In the genomic region with DNA sequence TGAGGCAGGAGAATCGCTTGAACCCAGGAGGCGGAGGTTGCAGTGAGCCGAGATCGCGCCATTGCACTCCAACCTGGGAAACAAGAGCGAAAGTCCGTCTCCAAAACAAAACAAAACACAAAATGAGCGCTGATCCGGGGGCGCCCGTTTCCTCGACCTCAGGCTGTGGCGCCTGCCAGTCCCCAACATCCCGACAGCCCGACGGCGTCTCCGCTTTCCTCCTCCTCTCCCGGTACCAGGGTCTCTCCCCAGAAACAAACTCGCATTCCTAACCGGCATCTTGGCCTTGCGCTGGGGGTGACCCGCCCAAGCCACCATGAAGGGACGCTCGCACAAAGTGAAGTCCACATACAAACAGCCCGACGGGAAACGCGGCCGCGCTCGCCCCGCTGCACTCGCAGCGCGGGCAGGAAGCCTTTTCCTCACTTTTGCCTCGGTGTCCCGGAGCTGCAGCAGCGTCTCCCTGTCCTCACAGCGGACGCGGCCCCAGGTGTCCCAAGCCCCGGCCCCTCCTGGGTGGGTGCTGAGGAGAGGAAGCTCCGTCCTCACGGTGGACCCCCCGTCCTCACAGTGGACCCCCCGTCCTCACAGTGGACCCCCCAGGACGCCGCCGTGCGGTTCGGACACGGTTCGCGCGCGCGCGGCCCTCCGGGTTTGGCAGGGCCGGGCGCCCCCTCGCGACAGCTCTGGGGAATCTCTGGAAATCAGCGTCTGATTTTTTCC, we compare ENCODE assay signal across 8 cellular contexts. TPM values are rescaled to one million over a fixed set of nuclear protein-coding genes. Genes with fewer than 3 reads are reported as not detected.
DNase-seq lines count a peak whose midpoint lies in the region; ATAC-seq, FAIRE-seq and TF ChIP-seq lines count a peak whose summit lies in the region.
"Not testable (repeated sequence)": the region's sequence is repeated elsewhere in the genome, so short reads cannot be mapped to it uniquely, and the experiment has no call there.

No MANE protein-coding gene starts in this region.

- H4K20me1 ChIP-seq in PC-9 (ENCODE audit: insufficient read depth): not testable (repeated sequence)

- intact Hi-C loops in PC-9 (cut with micrococcal nuclease; ENCODE audit: unreplicated experiment): not testable (repeated sequence)

- H3K4me3 Mint-ChIP-seq in CD4-positive, CD25-positive, alpha-beta regulatory T cell: peak overlapping the region in 2 of 4 donors; percentile 72 to 77

- not testable (repeated sequence) for H3K27me3 ChIP-seq in CD4-positive, CD25-positive, alpha-beta regulatory T cell (ENCODE audit: control insufficient read depth, insufficient read depth, low read length); PC-9 (ENCODE audit: insufficient read depth, low read depth)

- not testable (repeated sequence) for H3K27ac Mint-ChIP-seq in CD4-positive, CD25-positive, alpha-beta regulatory T cell

- not testable (repeated sequence) for H2AFZ ChIP-seq in PC-9

- ATAC-seq in CD4-positive, CD25-positive, alpha-beta regulatory T cell (ENCODE audit: low read depth in 2 of 2): not testable (repeated sequence)
- peak; percentile 54 for ATAC-seq in omental fat pad (ENCODE audit: low FRiP score)

- H3K79me2 ChIP-seq in PC-9 (ENCODE audit: low read depth): not testable (repeated sequence)

- FAIRE-seq in HTR-8/SVneo (lab: Jason Lieb, UNC): not testable (repeated sequence)

- not testable (repeated sequence) for H3K9me3 Mint-ChIP-seq in CD4-positive, CD25-positive, alpha-beta regulatory T cell

- H3K36me3 Mint-ChIP-seq in CD4-positive, CD25-positive, alpha-beta regulatory T cell: not testable (repeated sequence)

- not testable (repeated sequence) for H3K36me3 ChIP-seq in CD4-positive, CD25-positive, alpha-beta regulatory T cell (ENCODE audit: control insufficient read depth, insufficient read depth, low read length); PC-9 (ENCODE audit: low read depth)

- not testable (repeated sequence) for BruUV-seq in PC-9 (replicated peaks; lab: Mats Ljungman, UMichigan)

- POLR2A ChIA-PET in PC-9 (lab: Charles Lee; ENCODE audit: unreplicated experiment): interaction anchor here (0.7 kb wide), 1 partner anchor 63 kb away, joined by 3 read pairs; no protein-coding TSS in a partner anchor

- H3K4me1 Mint-ChIP-seq in CD4-positive, CD25-positive, alpha-beta regulatory T cell: not testable (repeated sequence)

- peak; percentile 72 for TF ChIP-seq CTCF in PC-9 (conservative IDR thresholded peaks at IDR 0.05)
- not testable (repeated sequence) for TF ChIP-seq CTCF in omental fat pad (IDR thresholded peaks at IDR 0.05)

- not testable (repeated sequence) for H3K9me2 ChIP-seq in PC-9 (ENCODE audit: insufficient read depth)

- CTCF ChIA-PET in PC-9 (lab: Charles Lee): not testable (repeated sequence)

- not testable (repeated sequence) for H3K4me3 ChIP-seq in CD4-positive, CD25-positive, alpha-beta regulatory T cell (ENCODE audit: low read depth, low read length)
- H3K4me3 ChIP-seq in PC-9 (peak overlapping the region; percentile 50; the same call in 1 of the 2 replicates), iPS-18c (ENCODE audit: insufficient read depth, low read depth, low read length) (peak overlapping the region; percentile 40; the same call in 1 of the 2 replicates)

- not testable (repeated sequence) for H3K27ac ChIP-seq in CD4-positive, CD25-positive, alpha-beta regulatory T cell (ENCODE audit: insufficient read depth, low read length, poor library complexity, severe bottlenecking); PC-9

- H3K27me3 Mint-ChIP-seq in CD4-positive, CD25-positive, alpha-beta regulatory T cell: peaks cover 15% of the 10 kb centered on the region

- H3K9me3 ChIP-seq in CD4-positive, CD25-positive, alpha-beta regulatory T cell (ENCODE audit: control insufficient read depth in 2 of 2, low read length in 2 of 2); PC-9 (ENCODE audit: insufficient read depth, low read depth); iPS-18c (ENCODE audit: control insufficient read depth, insufficient read depth, low read length): not testable (repeated sequence)

- not testable (repeated sequence) for H3K4me1 ChIP-seq in CD4-positive, CD25-positive, alpha-beta regulatory T cell (ENCODE audit: control insufficient read depth, insufficient read depth, low read length, poor library complexity, severe bottlenecking); PC-9 (replicated peaks; ENCODE audit: insufficient read depth)

- H3F3A ChIP-seq in PC-9 (ENCODE audit: insufficient read depth, low read depth): not testable (repeated sequence)

- DNase-seq in CD4-positive, CD25-positive, alpha-beta regulatory T cell: peak in 2 of 3 donors; percentile 18 to 40
- DNase-seq in HTR-8/SVneo (ENCODE audit: insufficient read length, low spot score): peak; percentile 42
- DNase-seq in PC-9: peak in 1 of 2 experiments; percentile 58
- DNase-seq in activated T-cell treated with anti-CD3 and anti-CD28 coated beads for 4 hours: peak; percentile 14
- peak; percentile 16 to 60 for DNase-seq in dermis microvascular lymphatic vessel endothelial cell (ENCODE audit: low read depth in 2 of 2)
- DNase-seq in omental fat pad (ENCODE audit: low spot score): not testable (repeated sequence)
- peak; percentile 16 for DNase-seq in stimulated activated naive CD4-positive, alpha-beta T cell treated with Interleukin-2 at 50 U/mL for 16 hours (lab: John Stamatoyannopoulos, UW)

- peak overlapping the region; percentile 68 for H3K4me2 ChIP-seq in PC-9

RNA-seq across cellular contexts. Expression of gene TUBB8, which starts 24.6 kb away (rescaled TPM):
- not detected for total RNA-seq in CD4-positive, CD25-positive, alpha-beta regulatory T cell
- not detected for polyA plus RNA-seq in CD4-positive, CD25-positive, alpha-beta regulatory T cell
- total RNA-seq in PC-9 (2021): 0.53 and 0.59 TPM in 2 replicates
- total RNA-seq in dermis microvascular lymphatic vessel endothelial cell: under 0.01 TPM in 1 of 2 replicates, not detected in the other
- total RNA-seq in omental fat pad: under 1 TPM in 1 of 4 donors, not detected in 3; 0.88 TPM
